In genomic region chr18:57737661-57738060, GRCh38 we compare ENCODE assay signal across 9 cellular contexts.
DNase-seq lines count a peak whose midpoint lies in the region; ATAC-seq and TF ChIP-seq lines count a peak whose summit lies in the region.
"Had no signal": no experiment of that assay in that cellular context is flagged by ENCODE, and none has a peak within 500 bp of the region (broad histone marks: within the 10 kb centered on the region; RNA-seq: fewer than 3 reads in every experiment).

No MANE protein-coding gene starts in this region.

- no peaks in the 10 kb centered on the region for H3K36me3 Mint-ChIP-seq in activated T-helper 2 cell treated with anti-CD3 and anti-CD28 coated beads, Interferon-gamma antibody, Interleukin-2, Interleukin-4, amounts not matched to agents 10 μg/mL and 5 μg/mL and 100 μg/mL, durations not matched to agents 14 hours and 24 hours and 36 hours (ENCODE audit: low read depth)
- H3K36me3 Mint-ChIP-seq in endodermal cell (ENCODE audit: low read depth), result peaks cover 11% of the 10 kb centered on the region

- no peak overlapping the region; the same call in 1 of the 2 replicates for H3K4me3 ChIP-seq in HFF-Myc (replicated peaks; ENCODE audit: low read depth, low read length)
- H3K4me3 ChIP-seq in right cardiac atrium (ENCODE audit: low read length), result no peak overlapping the region
- H3K4me3 ChIP-seq in smooth muscle cell, result peak overlapping the region; percentile 16
- H3K4me3 ChIP-seq in endodermal cell (ENCODE audit: low read length), result no peak overlapping the region

- no peaks in the 10 kb centered on the region for H3K4me1 Mint-ChIP-seq in activated T-helper 2 cell treated with anti-CD3 and anti-CD28 coated beads, Interferon-gamma antibody, Interleukin-2, Interleukin-4, amounts not matched to agents 10 μg/mL and 5 μg/mL and 100 μg/mL, durations not matched to agents 14 hours and 24 hours and 36 hours (ENCODE audit: low read depth)
- H3K4me1 Mint-ChIP-seq in endodermal cell, result peaks cover 2% of the 10 kb centered on the region

- peak overlapping the region; percentile 75 for H3K4me2 ChIP-seq in smooth muscle cell

- no peaks in the 10 kb centered on the region for H3K79me2 ChIP-seq in smooth muscle cell (ENCODE audit: low read depth)

- H3K9me3 Mint-ChIP-seq in activated T-helper 2 cell treated with anti-CD3 and anti-CD28 coated beads, Interferon-gamma antibody, Interleukin-2, Interleukin-4, amounts not matched to agents 10 μg/mL and 5 μg/mL and 100 μg/mL, durations not matched to agents 14 hours and 24 hours and 36 hours, result peaks cover 4% of the 10 kb centered on the region
- peaks cover 5% of the 10 kb centered on the region for H3K9me3 Mint-ChIP-seq in endodermal cell

- H3K4me1 ChIP-seq in right cardiac atrium (ENCODE audit: control insufficient read depth, insufficient read depth, low read length) (no peaks in the 10 kb centered on the region), smooth muscle cell (ENCODE audit: low read depth) (no peaks in the 10 kb centered on the region), endodermal cell (ENCODE audit: control insufficient read depth, insufficient read depth, low read length) (no peaks in the 10 kb centered on the region)

- DNase-seq in HFF-Myc (ENCODE audit: extremely low read depth, low read depth), result peak; percentile 82
- DNase-seq in amniotic stem cell (lab: John Stamatoyannopoulos, UW), result peak; percentile 86
- DNase-seq in right cardiac atrium, result peak; percentile 73 to 81 (median 76)
- peak; percentile 29 for DNase-seq in smooth muscle cell (lab: John Stamatoyannopoulos, UW; ENCODE audit: unreplicated experiment)
- DNase-seq in activated T-helper 2 cell treated with anti-CD3 and anti-CD28 coated beads, Interferon-gamma antibody, Interleukin-2, Interleukin-4, amounts not matched to agents 10 μg/mL and 5 μg/mL and 100 μg/mL, durations not matched to agents 14 hours and 24 hours and 36 hours (ENCODE audit: low spot score), result no peak
- DNase-seq in midbrain (lab: John Stamatoyannopoulos, UW), result no peak
- no peak for DNase-seq in endodermal cell
- DNase-seq: NCI-H2081 had no signal

- H3K27ac Mint-ChIP-seq in activated T-helper 2 cell treated with anti-CD3 and anti-CD28 coated beads, Interferon-gamma antibody, Interleukin-2, Interleukin-4, amounts not matched to agents 10 μg/mL and 5 μg/mL and 100 μg/mL, durations not matched to agents 14 hours and 24 hours and 36 hours, result no peak overlapping the region
- no peak overlapping the region for H3K27ac Mint-ChIP-seq in endodermal cell

- no peaks in the 10 kb centered on the region for H3K9me3 ChIP-seq in right cardiac atrium (ENCODE audit: control insufficient read depth, low read length)
- H3K9me3 ChIP-seq in smooth muscle cell (replicated peaks; ENCODE audit: low read depth), result no peaks in the 10 kb centered on the region
- H3K9me3 ChIP-seq in endodermal cell (ENCODE audit: control insufficient read depth, low read length), result peaks cover 10% of the 10 kb centered on the region

- peaks cover 5% of the 10 kb centered on the region for H3F3A ChIP-seq in smooth muscle cell (ENCODE audit: low read depth)

- H3K9ac ChIP-seq in smooth muscle cell (ENCODE audit: low read depth) (no peak overlapping the region), endodermal cell (ENCODE audit: extremely low read depth, low read length, poor library complexity, severe bottlenecking) (no peak overlapping the region)

- H3K27me3 Mint-ChIP-seq in activated T-helper 2 cell treated with anti-CD3 and anti-CD28 coated beads, Interferon-gamma antibody, Interleukin-2, Interleukin-4, amounts not matched to agents 10 μg/mL and 5 μg/mL and 100 μg/mL, durations not matched to agents 14 hours and 24 hours and 36 hours (ENCODE audit: low read depth), result no peaks in the 10 kb centered on the region
- H3K27me3 Mint-ChIP-seq in endodermal cell (ENCODE audit: insufficient read depth), result no peaks in the 10 kb centered on the region

- H3K36me3 ChIP-seq in smooth muscle cell (ENCODE audit: low read depth), result no peaks in the 10 kb centered on the region
- no peaks in the 10 kb centered on the region for H3K36me3 ChIP-seq in endodermal cell (ENCODE audit: control insufficient read depth, insufficient read depth, low read length)

- intact Hi-C loops in right cardiac atrium (cut with DNase I), result no loop called here
- intact Hi-C loops in activated T-helper 2 cell treated with anti-CD3 and anti-CD28 coated beads, Interferon-gamma antibody, Interleukin-2, Interleukin-4, amounts not matched to agents 10 μg/mL and 5 μg/mL and 100 μg/mL, durations not matched to agents 14 hours and 24 hours and 36 hours (cut with micrococcal nuclease), result no loop called here

- H2AFZ ChIP-seq in smooth muscle cell (ENCODE audit: low read depth), result no peak overlapping the region

- no peak overlapping the region for H3K4me3 Mint-ChIP-seq in activated T-helper 2 cell treated with anti-CD3 and anti-CD28 coated beads, Interferon-gamma antibody, Interleukin-2, Interleukin-4, amounts not matched to agents 10 μg/mL and 5 μg/mL and 100 μg/mL, durations not matched to agents 14 hours and 24 hours and 36 hours (ENCODE audit: low read depth)
- no peak overlapping the region for H3K4me3 Mint-ChIP-seq in endodermal cell

- peaks cover 3% of the 10 kb centered on the region for H4K20me1 ChIP-seq in smooth muscle cell (ENCODE audit: low read depth)

- H3K27me3 ChIP-seq in right cardiac atrium (ENCODE audit: control insufficient read depth, insufficient read depth) (no peaks in the 10 kb centered on the region), smooth muscle cell (ENCODE audit: low read depth) (no peaks in the 10 kb centered on the region), endodermal cell (ENCODE audit: control insufficient read depth, insufficient read depth, low read length, poor library complexity, severe bottlenecking) (no peaks in the 10 kb centered on the region)

- 41% methylated on average over 6 of the region's 6 CpGs for WGBS in right cardiac atrium
- 7% methylated on average over 6 of the region's 6 CpGs for WGBS in smooth muscle cell (ENCODE audit: low lambda C conversion rate)
- WGBS in endodermal cell (ENCODE audit: insufficient coverage in 1 of 2, insufficient read length in 1 of 2), 2 experiments, result 73 to 79% methylated on average over 6 of the region's 6 CpGs

- ATAC-seq in right cardiac atrium (peak; percentile 91 to 92), HG03097 (IDR thresholded peaks at IDR 0.05; ENCODE audit: low FRiP score, unreplicated experiment) (no peak)

- H3K27ac ChIP-seq in right cardiac atrium (ENCODE audit: low read length) (no peak overlapping the region), smooth muscle cell (ENCODE audit: low read depth) (peak overlapping the region; percentile 74), endodermal cell (ENCODE audit: low read depth, low read length) (no peak overlapping the region)

- no peak for TF ChIP-seq CTCF in HFF-Myc (IDR thresholded peaks at IDR 0.05; ENCODE audit: low read depth, low read length, missing control alignments)
- TF ChIP-seq CTCF in smooth muscle cell (IDR thresholded peaks at IDR 0.05; ENCODE audit: borderline replicate concordance, insufficient read depth, poor library complexity, severe bottlenecking), result no peak
- no peak for TF ChIP-seq CTCF in endodermal cell (conservative IDR thresholded peaks at IDR 0.05)

Comparison
In these comparisons a context has a peak if more than half of its experiments do, and no peak if none do; other contexts are left out.
1. DNase-seq: peak in HFF-Myc (single experiment), amniotic stem cell (single experiment), right cardiac atrium (3 of 3) and smooth muscle cell (single experiment); none in activated T-helper 2 cell treated with anti-CD3 and anti-CD28 coated beads, Interferon-gamma antibody, Interleukin-2, Interleukin-4, amounts not matched to agents 10 μg/mL and 5 μg/mL and 100 μg/mL, durations not matched to agents 14 hours and 24 hours and 36 hours (single experiment), midbrain (single experiment) and endodermal cell (single experiment).